In genomic region chr17:27872776-27873175, GRCh38 we compare ENCODE assay signal across 32 cellular contexts.
"Had no signal": no experiment of that assay in that cellular context is flagged by ENCODE, and none has a peak within 500 bp of the region (broad histone marks: within the 10 kb centered on the region; RNA-seq: fewer than 3 reads in every experiment).

No MANE protein-coding gene starts in this region.

- H3K4me2 ChIP-seq: KMS-11 had no signal

- H3K9ac ChIP-seq: KMS-11 had no signal

- H3K36me3 ChIP-seq: MG63 had no signal

- H3K9me3 ChIP-seq: MG63 had no signal

- H3K27me3 ChIP-seq: MG63 had no signal

- H3K27ac ChIP-seq: KMS-11 had no signal

- DNase-seq: Karpas-422, Kasumi-1, MG63, MM.1S, MV-4-11, NCI-H1048, NCI-H1092, NCI-H1092 treated with DMSO at 0.1 percent for 48 hours, NCI-H1105, NCI-H1105 treated with DMSO at 0.1 percent for 48 hours, NCI-H1417, NCI-H1417 treated with DMSO at 0.1 percent for 48 hours, NCI-H1436, NCI-H1436 treated with DMSO at 0.1 percent for 48 hours, NCI-H146, NCI-H1694, NCI-H1694 treated with DMSO at 0.1 percent for 48 hours, NCI-H187, NCI-H187 treated with DMSO at 0.1 percent for 48 hours, NCI-H1930, NCI-H2081, NCI-H2081 treated with DMSO at 0.1 percent for 48 hours, NCI-H2107, NCI-H2171, NCI-H2171 treated with DMSO at 0.1 percent for 48 hours, NCI-H2227 treated with DMSO at 0.1 percent for 48 hours, NCI-H226, NCI-H345, NCI-H446, NCI-H510A, NCI-H510A treated with DMSO at 0.1 percent for 48 hours had no signal

- H3K4me3 ChIP-seq: MG63 had no signal
